ENCODE assay signal across 1 cellular context in the genomic region with DNA sequence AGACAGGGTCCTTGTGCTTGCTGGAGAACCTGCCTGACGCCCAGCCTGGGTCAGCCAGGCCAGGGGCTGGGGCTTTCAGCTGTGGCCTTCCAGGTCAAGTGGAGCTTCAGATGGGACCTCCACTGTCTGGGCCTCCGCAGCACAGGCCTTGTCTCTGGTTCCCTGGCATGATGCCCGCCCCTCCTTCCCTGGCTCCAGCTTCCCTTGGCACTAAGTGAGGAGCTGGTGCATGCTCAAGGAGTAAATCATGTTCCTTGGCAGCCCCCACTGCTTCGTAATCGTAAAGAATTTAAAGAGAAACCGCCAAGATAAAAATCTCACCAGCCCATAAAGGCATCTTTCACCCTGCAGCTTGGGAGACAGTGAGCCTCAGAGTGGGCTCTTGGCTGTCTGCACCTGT.
TF ChIP-seq lines count a peak whose summit lies in the region.

No MANE protein-coding gene starts in this region.

TF ChIP-seq in endothelial cell of umbilical vein, 7 proteins besides CTCF, POLR2A, EP300 and RAD21:
- TF ChIP-seq POLR2AphosphoS5 (IDR thresholded peaks at IDR 0.05; ENCODE audit: insufficient read depth, low read depth, low read length) = peak; percentile 76
- no peak for TF ChIP-seq EZH2 (IDR thresholded peaks at IDR 0.05; ENCODE audit: borderline replicate concordance, low read depth, low read length, severe bottlenecking)
- TF ChIP-seq GATA2 (IDR thresholded peaks at IDR 0.05; ENCODE audit: insufficient read depth, insufficient read length, low read depth, low read length) = peak; percentile 92
